11 cellular contexts compared by ENCODE assay signal in the genomic region with DNA sequence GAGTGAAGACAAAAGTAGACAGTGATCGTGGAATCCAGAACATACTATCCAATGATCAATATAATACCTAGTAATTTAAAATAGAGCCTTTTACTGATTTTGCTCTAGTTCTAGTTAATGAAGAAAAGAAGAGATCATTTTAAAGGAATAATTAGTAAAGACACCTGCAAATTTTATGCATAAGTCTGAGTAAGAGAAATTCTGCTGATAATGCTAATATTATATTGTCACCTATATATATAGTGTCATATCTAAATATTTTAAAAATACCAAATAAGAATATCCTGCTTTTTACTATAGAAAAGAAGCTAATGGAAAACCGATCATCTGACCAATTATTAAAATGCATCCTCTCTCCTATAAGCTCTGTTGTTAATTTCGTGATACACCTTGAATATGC.
"Had no signal": no experiment of that assay in that cellular context is flagged by ENCODE, and none has a peak within 500 bp of the region (broad histone marks: within the 10 kb centered on the region; RNA-seq: fewer than 3 reads in every experiment).

No MANE protein-coding gene starts in this region.

- H3K9ac ChIP-seq: GM23248 had no signal

- H3K4me3 ChIP-seq: GM23248, GM23338, HAP-1 had no signal

- DNase-seq: GM23248, GOT3, H7, H9, HCEC 1CT, HFFc6 had no signal

- FAIRE-seq: H1, H54 had no signal

- H3K4me2 ChIP-seq: GM23338 had no signal

- H3K9me3 ChIP-seq: HAP-1 had no signal

- H2AFZ ChIP-seq: GM23248, GM23338 had no signal

- H3K4me1 ChIP-seq: HAP-1 had no signal

- ATAC-seq: GM23338, HCT116 had no signal

- H3K27ac ChIP-seq: GM23248 had no signal

- H3K36me3 ChIP-seq: HAP-1 had no signal
